In the genomic region with DNA sequence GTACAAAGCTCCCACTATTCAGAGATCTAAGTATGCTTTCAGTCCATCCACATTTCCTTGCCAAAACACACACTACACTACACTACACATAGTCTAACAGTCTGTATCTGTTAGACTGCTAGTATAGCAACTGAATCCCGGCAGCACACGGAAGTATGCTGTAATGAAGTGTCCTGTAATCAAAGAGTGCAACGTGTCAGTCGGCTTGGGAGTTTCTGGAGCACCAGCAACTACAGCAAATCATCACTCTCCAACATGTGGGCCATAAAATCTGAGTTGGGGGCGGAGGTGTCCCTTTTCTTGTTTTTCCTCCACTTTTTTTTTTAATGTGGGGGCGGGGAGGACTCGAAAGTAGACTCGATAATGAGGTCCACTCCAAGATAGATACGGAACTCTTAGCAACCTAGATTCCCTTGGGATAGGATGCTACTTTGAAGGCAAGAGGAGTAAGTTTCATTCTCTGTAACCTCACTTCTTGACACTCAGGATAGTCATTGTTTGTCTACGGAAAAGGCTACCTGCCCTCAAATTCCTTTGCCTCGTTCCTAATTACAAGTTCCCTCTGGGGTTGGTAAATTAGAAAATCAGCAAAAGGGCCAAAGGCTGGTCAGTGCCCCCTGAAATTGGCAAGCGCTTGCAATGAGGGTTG, we compare ENCODE assay signal across 8 cellular contexts. TPM values are rescaled to one million over a fixed set of nuclear protein-coding genes. Genes with fewer than 3 reads are reported as not detected.
A peak's percentile ranks its signal among the peaks of the same experiment; 100 is the strongest.
DNase-seq lines count a peak whose midpoint lies in the region; ATAC-seq and TF ChIP-seq lines count a peak whose summit lies in the region.

No MANE protein-coding gene starts in this region.

- peak; percentile 89 for DNase-seq in RKO (ENCODE audit: low spot score)
- peak; percentile 67 for DNase-seq in MCF 10A (ENCODE audit: unreplicated experiment)
- DNase-seq in inferior parietal cortex (ENCODE audit: extremely low spot score), result peak; percentile 49
- DNase-seq in stimulated activated naive CD4-positive, alpha-beta T cell (lab: John Stamatoyannopoulos, UW), result peak in 4 of 6 experiments; percentile 6 to 19 (median 10)
- no peak for DNase-seq in omental fat pad (ENCODE audit: low spot score)

- intact Hi-C loops in MCF 10A (cut with micrococcal nuclease), result loop anchor here (5.0 to 10.0 kb wide), 3 partner anchors 114 to 574 kb away; a partner anchor contains a TSS

- peak overlapping the region; percentile 79; the same call in 1 of the 2 replicates for H3K9ac ChIP-seq in ES-I3 (ENCODE audit: low read depth, low read length)

- H3K27ac Mint-ChIP-seq in MCF 10A (ENCODE audit: low read depth, unreplicated experiment), result no peak overlapping the region

- CTCF ChIA-PET in MCF 10A (lab: Yijun Ruan, JAX), result interaction anchor here (0.6 to 3.1 kb wide), 5 partner anchors 13 to 576 kb away, joined by 3 to 15 read pairs (median 3); no protein-coding TSS in a partner anchor

- no peaks in the 10 kb centered on the region for H3K36me3 ChIP-seq in ES-I3 (ENCODE audit: insufficient read depth, low read length)

- POLR2A ChIA-PET in MCF 10A (lab: Yijun Ruan, JAX), result interaction anchor here (0.5 to 3.2 kb wide), 11 partner anchors 11 to 491 kb away, joined by 3 to 10 read pairs (median 4); no protein-coding TSS in a partner anchor

- peaks cover 3% of the 10 kb centered on the region; the same call in 1 of the 2 replicates for H3K4me1 ChIP-seq in ES-I3 (ENCODE audit: insufficient read depth, low read length)

- H3K4me1 Mint-ChIP-seq in MCF 10A (ENCODE audit: insufficient read depth, unreplicated experiment), result peaks cover 22% of the 10 kb centered on the region

- ATAC-seq in GM21381 (IDR thresholded peaks at IDR 0.05; ENCODE audit: unreplicated experiment) (peak; percentile 42), HG03571 (IDR thresholded peaks at IDR 0.05; ENCODE audit: unreplicated experiment) (peak; percentile 36), omental fat pad (ENCODE audit: low FRiP score) (no peak)

- BruUV-seq in MCF 10A (replicated peaks; lab: Mats Ljungman, UMichigan), result TSS peak; percentile 78

- peaks cover 2% of the 10 kb centered on the region for H3K36me3 Mint-ChIP-seq in MCF 10A (ENCODE audit: insufficient read depth, unreplicated experiment)

- H3K27me3 Mint-ChIP-seq in MCF 10A (ENCODE audit: insufficient read depth, unreplicated experiment), result no peaks in the 10 kb centered on the region

- TF ChIP-seq CTCF in MCF 10A (IDR thresholded peaks at IDR 0.05; ENCODE audit: unreplicated experiment) (no peak), omental fat pad (IDR thresholded peaks at IDR 0.05) (no peak)

- H3K4me3 Mint-ChIP-seq in MCF 10A (ENCODE audit: unreplicated experiment), result no peak overlapping the region

- H3K9me3 Mint-ChIP-seq in MCF 10A (ENCODE audit: unreplicated experiment), result no peaks in the 10 kb centered on the region

- H3K9me3 ChIP-seq in ES-I3 (ENCODE audit: control insufficient read depth, insufficient read depth, low read length), result no peaks in the 10 kb centered on the region

RNA-seq across cellular contexts. Expression of a gene that starts 0.7 kb away (rescaled TPM):
- total RNA-seq in MCF 10A (2022) (23.0 and 27.4 TPM in 2 replicates), omental fat pad (10 to 100 TPM in 3 of 4 donors, 1 to 10 TPM in 1; 5.9 to 17.2 (median 12.9) TPM)
